28 cellular contexts compared by ENCODE assay signal in genomic region chr22:24499706-24500105, GRCh38. TPM values are rescaled to one million over a fixed set of nuclear protein-coding genes. Genes with fewer than 3 reads are reported as not detected.
"Had no signal": no experiment of that assay in that cellular context is flagged by ENCODE, and none has a peak within 500 bp of the region (broad histone marks: within the 10 kb centered on the region; RNA-seq: fewer than 3 reads in every experiment).

No MANE protein-coding gene starts in this region.

- H3K27ac Mint-ChIP-seq: activated CD4-positive, alpha-beta T cell treated with anti-CD3 and anti-CD28 coated beads, Interleukin-2, amount 10 ng/mL, durations not matched to agents 24 days and 14 days; activated CD8-positive, alpha-beta memory T cell treated with anti-CD3 and anti-CD28 coated beads, Interleukin-2, amount 10 ng/mL, durations not matched to agents 7 days and 5 days; activated naive CD4-positive, alpha-beta T cell treated with anti-CD3 and anti-CD28 coated beads, Interleukin-2, amount 50 U/mL, for 24 hours; activated naive CD8-positive, alpha-beta T cell treated with anti-CD3 and anti-CD28 coated beads, Interleukin-2, amount 50 U/mL, for 24 hours; activated T-cell treated with anti-CD3 and anti-CD28 coated beads, Interleukin-2, amount 50 U/mL, for 24 hours; activated T-helper 1 cell treated with anti-CD3 and anti-CD28 coated beads, Interleukin-12 subunit alpha, Interleukin-12 subunit beta, Interleukin-2, Interleukin-4 antibody, amounts not matched to agents 30 ng/mL and 10 ng/mL and 1 ng/mL, durations not matched to agents 14 hours and 24 hours and 36 hours; T-helper 17 cell had no signal

- H3K4me1 ChIP-seq: ascending aorta had no signal

- H3K4me3 ChIP-seq: ascending aorta, body of pancreas had no signal

- FAIRE-seq: bronchial epithelial cell, RCC 7860 had no signal

- H3K36me3 Mint-ChIP-seq: activated CD8-positive, alpha-beta memory T cell treated with anti-CD3 and anti-CD28 coated beads, Interleukin-2, amount 10 ng/mL, durations not matched to agents 7 days and 5 days; activated naive CD4-positive, alpha-beta T cell treated with anti-CD3 and anti-CD28 coated beads, Interleukin-2, amount 50 U/mL, for 24 hours; WTC11 had no signal

- H3K27me3 ChIP-seq: ascending aorta had no signal

- H3K36me3 ChIP-seq: ascending aorta had no signal

- H3K4me3 Mint-ChIP-seq: activated CD4-positive, alpha-beta T cell treated with anti-CD3 and anti-CD28 coated beads, Interleukin-2, amount 10 ng/mL, durations not matched to agents 24 days and 14 days; activated CD8-positive, alpha-beta memory T cell treated with anti-CD3 and anti-CD28 coated beads, Interleukin-2, amount 10 ng/mL, durations not matched to agents 7 days and 5 days; activated naive CD4-positive, alpha-beta T cell treated with anti-CD3 and anti-CD28 coated beads, Interleukin-2, amount 50 U/mL, for 24 hours; activated naive CD8-positive, alpha-beta T cell treated with anti-CD3 and anti-CD28 coated beads, Interleukin-2, amount 50 U/mL, for 24 hours; activated T-cell treated with anti-CD3 and anti-CD28 coated beads, Interleukin-2, amount 50 U/mL, for 24 hours; activated T-helper 1 cell treated with anti-CD3 and anti-CD28 coated beads, Interleukin-12 subunit alpha, Interleukin-12 subunit beta, Interleukin-2, Interleukin-4 antibody, amounts not matched to agents 30 ng/mL and 10 ng/mL and 1 ng/mL, durations not matched to agents 14 hours and 24 hours and 36 hours; T-helper 17 cell; WTC11 had no signal

- DNase-seq: activated CD4-positive, alpha-beta T cell treated with anti-CD3 and anti-CD28 coated beads for 1 hour; activated CD4-positive, alpha-beta T cell treated with anti-CD3 and anti-CD28 coated beads, Interleukin-2, amount 10 ng/mL, durations not matched to agents 24 days and 14 days; activated CD4-positive, alpha-beta T cell treated with anti-CD3 and anti-CD28 coated beads, Interleukin-2, amount 50 U/mL, for 48 hours; activated CD8-positive, alpha-beta memory T cell treated with anti-CD3 and anti-CD28 coated beads, Interleukin-2, amount 10 ng/mL, durations not matched to agents 7 days and 5 days; activated effector memory CD4-positive, alpha-beta T cell treated with Interleukin-2 at 50 U/mL for 16 hours; activated naive CD4-positive, alpha-beta T cell; activated naive CD8-positive, alpha-beta T cell treated with anti-CD3 and anti-CD28 coated beads, Interleukin-2, amount 50 U/mL, for 24 hours; activated T-cell treated with anti-CD3 and anti-CD28 coated beads, Interleukin-2, amount 50 U/mL, for 24 hours; amniotic stem cell; body of pancreas; Kasumi-1; KBM-7; NCI-H1105 treated with DMSO at 0.1 percent for 48 hours; NCI-H1436 treated with DMSO at 0.1 percent for 48 hours; NCI-H187; NCI-H2081; NCI-H69; NK-92 treated with Interleukin-12 subunit alpha and Interleukin-12 subunit beta, amount 100 ng/mL, for 24 hours; PC-3; SIG-M5; T-helper 17 cell; T-helper 9 cell had no signal

- H3K27ac ChIP-seq: ascending aorta, body of pancreas had no signal

- H3K9me3 ChIP-seq: ascending aorta, body of pancreas had no signal

- H3K9me3 Mint-ChIP-seq: activated CD4-positive, alpha-beta T cell treated with anti-CD3 and anti-CD28 coated beads, Interleukin-2, amount 10 ng/mL, durations not matched to agents 24 days and 14 days; activated naive CD4-positive, alpha-beta T cell treated with anti-CD3 and anti-CD28 coated beads, Interleukin-2, amount 50 U/mL, for 24 hours; activated naive CD8-positive, alpha-beta T cell treated with anti-CD3 and anti-CD28 coated beads, Interleukin-2, amount 50 U/mL, for 24 hours; activated T-cell treated with anti-CD3 and anti-CD28 coated beads, Interleukin-2, amount 50 U/mL, for 24 hours; activated T-helper 1 cell treated with anti-CD3 and anti-CD28 coated beads, Interleukin-12 subunit alpha, Interleukin-12 subunit beta, Interleukin-2, Interleukin-4 antibody, amounts not matched to agents 30 ng/mL and 10 ng/mL and 1 ng/mL, durations not matched to agents 14 hours and 24 hours and 36 hours had no signal

RNA-seq across cellular contexts. Expression of gene UPB1, which starts 4.6 kb away (rescaled TPM):
- total RNA-seq: ascending aorta, bronchial epithelial cell had no signal
